ENCODE assay signal across 13 cellular contexts in the genomic region with DNA sequence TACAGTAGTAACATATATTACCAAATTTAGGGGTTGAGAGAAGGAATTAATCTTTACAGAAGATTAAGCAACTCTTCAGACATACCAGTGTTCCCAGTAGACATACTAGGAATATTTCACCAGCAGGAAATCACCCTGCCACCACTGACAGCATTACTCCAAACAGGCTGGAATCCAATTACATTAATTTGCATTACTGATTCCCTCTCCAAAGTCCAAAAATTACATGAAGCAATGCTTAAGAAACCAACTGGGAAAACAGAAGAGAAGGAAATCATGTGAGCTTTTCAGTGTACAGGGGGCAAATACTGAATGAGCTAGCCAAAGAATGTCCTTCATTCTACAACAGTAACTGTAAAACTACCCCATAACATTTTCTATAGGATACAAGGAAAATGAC.
DNase-seq lines count a peak whose midpoint lies in the region; ATAC-seq and TF ChIP-seq lines count a peak whose summit lies in the region.
"Had no signal": no experiment of that assay in that cellular context is flagged by ENCODE, and none has a peak within 500 bp of the region (broad histone marks: within the 10 kb centered on the region; RNA-seq: fewer than 3 reads in every experiment).

No MANE protein-coding gene starts in this region.

- in situ Hi-C loops in astrocyte of the spinal cord (cut with HindIII; ENCODE audit: low sequenced_read_pairs) = no loop called here

- H3K27ac ChIP-seq in subcutaneous abdominal adipose tissue (ENCODE audit: low read depth, low read length) = peak overlapping the region; percentile 75
- H3K27ac ChIP-seq: foreskin keratinocyte, SJSA1 had no signal

- no peaks in the 10 kb centered on the region for H3K9me3 Mint-ChIP-seq in activated CD4-positive, alpha-beta T cell treated with anti-CD3 and anti-CD28 coated beads, Interleukin-2, amount 10 ng/mL, durations not matched to agents 7 days and 5 days

- CTCF ChIA-PET in activated CD4-positive, alpha-beta T cell treated with anti-CD3 and anti-CD28 coated beads, Interleukin-2, amount 10 ng/mL, durations not matched to agents 7 days and 5 days (lab: Charles Lee) = interaction anchor here (0.6 kb wide), 1 partner anchor 134 kb away, joined by 3 read pairs; no protein-coding TSS in a partner anchor

- ATAC-seq in left lobe of liver = peak; percentile 87
- ATAC-seq: foreskin keratinocyte had no signal

- H3K4me3 ChIP-seq in astrocyte of the spinal cord (ENCODE audit: low read depth, low read length) (no peak overlapping the region), subcutaneous abdominal adipose tissue (ENCODE audit: low read depth in 1 of 5, low read length in 5 of 5) (no peak overlapping the region)
- H3K4me3 ChIP-seq: SJSA1 had no signal

- POLR2A ChIA-PET in activated CD4-positive, alpha-beta T cell treated with anti-CD3 and anti-CD28 coated beads, Interleukin-2, amount 10 ng/mL, durations not matched to agents 7 days and 5 days (lab: Charles Lee) = no interaction called here

- peaks cover 42% of the 10 kb centered on the region for H3K36me3 Mint-ChIP-seq in activated CD4-positive, alpha-beta T cell treated with anti-CD3 and anti-CD28 coated beads, Interleukin-2, amount 10 ng/mL, durations not matched to agents 7 days and 5 days (ENCODE audit: low read depth)

- H3K4me3 Mint-ChIP-seq in activated CD4-positive, alpha-beta T cell treated with anti-CD3 and anti-CD28 coated beads, Interleukin-2, amount 10 ng/mL, durations not matched to agents 7 days and 5 days = no peak overlapping the region

- no peaks in the 10 kb centered on the region for H3K9me3 ChIP-seq in subcutaneous abdominal adipose tissue (ENCODE audit: control insufficient read depth in 5 of 5, low read length in 5 of 5)
- H3K9me3 ChIP-seq: Caco-2, SJSA1 had no signal

- H3K27me3 ChIP-seq in subcutaneous abdominal adipose tissue (ENCODE audit: control insufficient read depth in 5 of 5, insufficient read depth in 4 of 5, low read length in 5 of 5) = no peaks in the 10 kb centered on the region
- H3K27me3 ChIP-seq: foreskin keratinocyte, SJSA1 had no signal

- H3K4me1 Mint-ChIP-seq in activated CD4-positive, alpha-beta T cell treated with anti-CD3 and anti-CD28 coated beads, Interleukin-2, amount 10 ng/mL, durations not matched to agents 7 days and 5 days = no peaks in the 10 kb centered on the region

- peak; percentile 46 for DNase-seq in HCEC 1CT
- peak; percentile 54 for DNase-seq in astrocyte of the spinal cord (ENCODE audit: low read depth, low spot score)
- no peak for DNase-seq in left lobe of liver (ENCODE audit: low spot score)
- DNase-seq in activated CD4-positive, alpha-beta T cell treated with anti-CD3 and anti-CD28 coated beads, Interleukin-2, amount 10 ng/mL, durations not matched to agents 7 days and 5 days = no peak
- no peak for DNase-seq in activated T-cell treated with anti-CD3 and anti-CD28 coated beads, Interleukin-2, amount 50 U/mL, for 48 hours
- DNase-seq in NK-92 (lab: John Stamatoyannopoulos, UW; ENCODE audit: unreplicated experiment) = no peak
- DNase-seq: activated CD8-positive, alpha-beta memory T cell treated with anti-CD3 and anti-CD28 coated beads for 24 hours; activated naive CD4-positive, alpha-beta T cell treated with Interleukin-2 at 50 U/mL for 16 hours; Caco-2; foreskin keratinocyte; MM.1S had no signal

- no peak for TF ChIP-seq CTCF in astrocyte of the spinal cord (IDR thresholded peaks at IDR 0.05; ENCODE audit: low read depth, low read length)

- H3K27ac Mint-ChIP-seq in activated CD4-positive, alpha-beta T cell treated with anti-CD3 and anti-CD28 coated beads, Interleukin-2, amount 10 ng/mL, durations not matched to agents 7 days and 5 days = no peak overlapping the region

- H3K4me1 ChIP-seq in subcutaneous abdominal adipose tissue (ENCODE audit: control insufficient read depth in 5 of 5, insufficient read depth in 5 of 5, low read length in 5 of 5) = peaks cover 0 to 22% (median 19%) of the 10 kb centered on the region in 5 donors
- H3K4me1 ChIP-seq: foreskin keratinocyte, SJSA1 had no signal

- H3K9ac ChIP-seq in subcutaneous abdominal adipose tissue (ENCODE audit: low read length in 5 of 5) = peak overlapping the region in 1 of 5 donors; percentile 41

- no peaks in the 10 kb centered on the region for H3K27me3 Mint-ChIP-seq in activated CD4-positive, alpha-beta T cell treated with anti-CD3 and anti-CD28 coated beads, Interleukin-2, amount 10 ng/mL, durations not matched to agents 7 days and 5 days

- H3K36me3 ChIP-seq in subcutaneous abdominal adipose tissue (ENCODE audit: control insufficient read depth in 5 of 5, insufficient read depth in 5 of 5, low read length in 5 of 5) = peaks cover 24 to 53% (median 32%) of the 10 kb centered on the region in 5 donors

Comparison
In these comparisons a context has a peak if more than half of its experiments do, and no peak if none do; other contexts are left out.
1. DNase-seq: peak in HCEC 1CT (single experiment) and astrocyte of the spinal cord (single experiment); none in left lobe of liver (single experiment), activated CD4-positive, alpha-beta T cell treated with anti-CD3 and anti-CD28 coated beads, Interleukin-2, amount 10 ng/mL, durations not matched to agents 7 days and 5 days (single experiment), activated T-cell treated with anti-CD3 and anti-CD28 coated beads, Interleukin-2, amount 50 U/mL, for 48 hours (0 of 2) and NK-92 (single experiment).